14 cellular contexts compared by ENCODE assay signal in the genomic region with DNA sequence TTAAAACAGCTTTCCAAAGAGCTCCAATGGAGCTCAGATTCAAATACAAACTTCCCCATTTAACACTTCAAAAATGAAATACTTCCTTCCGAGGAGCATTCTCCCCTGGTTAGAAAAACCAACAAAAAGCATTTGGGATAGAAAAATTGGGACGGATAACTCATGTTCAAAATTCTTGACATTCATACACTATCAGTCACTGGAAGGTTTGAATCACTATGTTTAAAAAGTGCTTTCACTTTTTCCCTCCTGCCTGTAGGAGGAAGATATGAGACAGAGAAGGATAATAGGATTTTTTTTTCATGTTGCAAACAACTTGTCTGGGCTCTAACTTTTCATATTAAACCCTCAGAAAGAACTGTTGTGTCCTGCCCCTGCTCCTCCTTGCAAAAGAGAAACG.
DNase-seq lines count a peak whose midpoint lies in the region; ATAC-seq and TF ChIP-seq lines count a peak whose summit lies in the region.
"Had no signal": no experiment of that assay in that cellular context is flagged by ENCODE, and none has a peak within 500 bp of the region (broad histone marks: within the 10 kb centered on the region; RNA-seq: fewer than 3 reads in every experiment).

No MANE protein-coding gene starts in this region.

- no peaks in the 10 kb centered on the region for H3K27me3 ChIP-seq in AG04450 (ENCODE audit: control insufficient read depth, insufficient read depth, low read length)
- H3K27me3 ChIP-seq in MG63, result no peaks in the 10 kb centered on the region
- no peaks in the 10 kb centered on the region for H3K27me3 ChIP-seq in mucosa of stomach (ENCODE audit: control insufficient read depth, insufficient read depth, low read length)

- POLR2A ChIA-PET in AG04450 (lab: Yijun Ruan, JAX), result interaction anchor here (0.5 to 1.3 kb wide), 3 partner anchors 34 to 115 kb away, joined by 3 to 9 read pairs (median 3); no protein-coding TSS in a partner anchor

- no peaks in the 10 kb centered on the region for H3K27me3 Mint-ChIP-seq in mesothelial cell of epicardium (ENCODE audit: low read depth)
- H3K27me3 Mint-ChIP-seq: activated CD4-positive, alpha-beta memory T cell treated with anti-CD3 and anti-CD28 coated beads, Interleukin-2, amount 10 ng/mL, durations not matched to agents 7 days and 5 days had no signal

- H3K36me3 Mint-ChIP-seq in mesothelial cell of epicardium, result no peaks in the 10 kb centered on the region
- H3K36me3 Mint-ChIP-seq: activated naive CD8-positive, alpha-beta T cell; CD14-positive monocyte had no signal

- no peak overlapping the region for H3K4me3 Mint-ChIP-seq in mesothelial cell of epicardium
- H3K4me3 Mint-ChIP-seq: activated CD4-positive, alpha-beta memory T cell treated with anti-CD3 and anti-CD28 coated beads, Interleukin-2, amount 10 ng/mL, durations not matched to agents 7 days and 5 days; activated naive CD8-positive, alpha-beta T cell; CD14-positive monocyte had no signal

- TF ChIP-seq CTCF in AG04450 (IDR thresholded peaks at IDR 0.05; ENCODE audit: low read depth, low read length) (peak; percentile 25; the same call in 1 of the 2 replicates), coronary artery (IDR thresholded peaks at IDR 0.05) (no peak), mesothelial cell of epicardium (IDR thresholded peaks at IDR 0.05; ENCODE audit: unreplicated experiment) (no peak)

- CTCF ChIA-PET in AG04450 (lab: Charles Lee), result interaction anchor here (0.5 to 1.6 kb wide), 3 partner anchors 122 to 1431 kb away, joined by 3 to 7 read pairs (median 6); no protein-coding TSS in a partner anchor

- peaks cover 4% of the 10 kb centered on the region for H3K9me3 Mint-ChIP-seq in mesothelial cell of epicardium

- H3K36me3 ChIP-seq in MG63 (no peaks in the 10 kb centered on the region), mucosa of stomach (ENCODE audit: control insufficient read depth, insufficient read depth, low read length) (no peaks in the 10 kb centered on the region)

- DNase-seq in AG04450 (ENCODE audit: low read depth, low spot score) (peak; percentile 18), MG63 (no peak), coronary artery (ENCODE audit: low spot score) (no peak), COR-L47 (lab: John Stamatoyannopoulos, UW) (no peak), mesothelial cell of epicardium (ENCODE audit: low spot score in 2 of 2, unreplicated experiment in 2 of 2) (no peak), hypothalamus (lab: John Stamatoyannopoulos, UW) (no peak)
- DNase-seq: activated CD4-positive, alpha-beta memory T cell treated with anti-CD3 and anti-CD28 coated beads, Interleukin-2, amount 10 ng/mL, durations not matched to agents 7 days and 5 days; NCI-H2171; small intestine had no signal

- H3K9me3 ChIP-seq in AG04450 (ENCODE audit: control insufficient read depth, insufficient read depth, low read length), result no peaks in the 10 kb centered on the region
- H3K9me3 ChIP-seq in MG63, result peaks cover 1% of the 10 kb centered on the region; the same call in 1 of the 2 replicates
- no peaks in the 10 kb centered on the region for H3K9me3 ChIP-seq in mucosa of stomach (ENCODE audit: control insufficient read depth, low read length)

- H3K4me1 ChIP-seq in mucosa of stomach (ENCODE audit: control insufficient read depth, insufficient read depth, low read length), result peaks cover 32% of the 10 kb centered on the region

- H3K4me3 ChIP-seq in AG04450 (ENCODE audit: low read depth, low read length), result peak overlapping the region; percentile 50
- H3K4me3 ChIP-seq in MG63, result peak overlapping the region; percentile 2; the same call in 1 of the 2 replicates
- no peak overlapping the region for H3K4me3 ChIP-seq in coronary artery
- peak overlapping the region; percentile 2 for H3K4me3 ChIP-seq in mucosa of stomach (ENCODE audit: low read length)
- H3K4me3 ChIP-seq: SK-N-MC had no signal

- H3K9ac ChIP-seq in mucosa of stomach (ENCODE audit: low read length), result no peak overlapping the region

- no peak overlapping the region for H3K27ac ChIP-seq in AG04450 (ENCODE audit: low read depth, low read length)
- H3K27ac ChIP-seq in coronary artery, result peak overlapping the region; percentile 31 to 84
- H3K27ac ChIP-seq: SK-N-MC had no signal

- H3K27ac Mint-ChIP-seq in mesothelial cell of epicardium, result no peak overlapping the region
- H3K27ac Mint-ChIP-seq: activated CD4-positive, alpha-beta memory T cell treated with anti-CD3 and anti-CD28 coated beads, Interleukin-2, amount 10 ng/mL, durations not matched to agents 7 days and 5 days; activated naive CD8-positive, alpha-beta T cell; CD14-positive monocyte had no signal

- peaks cover 34% of the 10 kb centered on the region for H3K4me1 Mint-ChIP-seq in mesothelial cell of epicardium
- H3K4me1 Mint-ChIP-seq: activated CD4-positive, alpha-beta memory T cell treated with anti-CD3 and anti-CD28 coated beads, Interleukin-2, amount 10 ng/mL, durations not matched to agents 7 days and 5 days had no signal

- no peak for ATAC-seq in HG02885 (IDR thresholded peaks at IDR 0.05; ENCODE audit: poor library complexity, unreplicated experiment)
